8 cellular contexts compared by ENCODE assay signal in the genomic region with DNA sequence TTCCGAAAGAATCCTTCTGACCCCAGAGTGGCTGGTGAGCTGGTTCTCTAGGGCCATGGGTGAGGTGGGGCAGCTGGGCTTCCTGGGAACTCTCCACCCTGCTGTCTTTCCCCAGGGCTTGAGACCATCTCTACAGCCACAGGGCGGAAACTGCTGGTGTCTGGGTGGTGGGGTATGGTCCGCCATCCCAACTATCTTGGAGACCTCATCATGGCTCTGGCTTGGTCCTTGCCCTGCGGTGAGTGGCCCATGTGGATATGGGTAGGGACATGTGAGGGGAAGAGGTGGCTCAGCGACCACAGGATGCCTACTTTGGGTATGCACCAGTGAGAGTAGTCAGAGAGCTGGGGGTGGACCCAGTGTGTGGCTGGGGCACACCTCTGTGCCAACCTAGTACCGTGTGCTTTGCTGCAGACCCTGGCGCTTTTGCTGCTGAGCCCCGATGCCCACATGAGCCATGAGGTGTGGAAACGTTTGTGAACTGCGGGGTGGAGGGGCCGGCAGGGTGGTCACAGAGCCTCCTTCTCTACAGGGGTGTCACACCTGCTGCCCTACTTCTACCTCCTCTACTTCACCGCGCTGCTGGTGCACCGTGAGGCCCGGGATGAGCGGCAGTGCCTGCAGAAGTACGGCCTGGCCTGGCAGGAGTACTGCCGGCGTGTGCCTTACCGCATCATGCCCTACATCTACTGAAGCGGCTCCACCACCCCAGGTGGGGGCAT. TPM values are rescaled to one million over a fixed set of nuclear protein-coding genes. Genes with fewer than 3 reads are reported as not detected.
A peak's percentile ranks its signal among the peaks of the same experiment; 100 is the strongest.
DNase-seq lines count a peak whose midpoint lies in the region; ATAC-seq, FAIRE-seq and TF ChIP-seq lines count a peak whose summit lies in the region.
"Had no signal": no experiment of that assay in that cellular context is flagged by ENCODE, and none has a peak within 500 bp of the region (broad histone marks: within the 10 kb centered on the region; RNA-seq: fewer than 3 reads in every experiment).

No MANE protein-coding gene starts in this region.

- H3K18ac ChIP-seq in H1 (ENCODE audit: extremely low read depth, low read length): no peak overlapping the region

- H3K27ac ChIP-seq in PC-3 (ENCODE audit: low read length) (no peak overlapping the region), H1 (ENCODE audit: low read depth, low read length) (no peak overlapping the region)

- peaks cover 24% of the 10 kb centered on the region for H3K4me1 ChIP-seq in PC-3 (ENCODE audit: insufficient read depth, low read length)
- peaks cover 2 to 24% (median 18%) of the 10 kb centered on the region in 4 experiments for H3K4me1 ChIP-seq in H1 (replicated peaks in 1 of 4; ENCODE audit: control insufficient read depth in 3 of 4, insufficient read depth in 4 of 4, low read length in 3 of 4)

- H3K4me2 ChIP-seq in PC-3 (ENCODE audit: low read length) (peak overlapping the region; percentile 86), H1 (ENCODE audit: insufficient read depth in 1 of 2, low read depth in 2 of 2, low read length in 2 of 2) (peak overlapping the region in 1 of 2 experiments; percentile 80; a peak in 1 of 4 replicates)

- H3K9ac ChIP-seq in PC-3 (ENCODE audit: low read length) (no peak overlapping the region; the same call in 1 of the 2 replicates), H1 (replicated peaks in 1 of 4; ENCODE audit: extremely low read depth in 1 of 4, low read depth in 3 of 4, low read length in 3 of 4) (no peak overlapping the region)

- H3K79me2 ChIP-seq in PC-3 (ENCODE audit: low read length) (peaks cover 33% of the 10 kb centered on the region), H1 (ENCODE audit: control insufficient read depth in 1 of 2, insufficient read depth in 2 of 2, low read length in 2 of 2) (peaks cover 0 to 13% of the 10 kb centered on the region in 2 experiments; a peak in 1 of 4 replicates)

- TF ChIP-seq RAD21 in H1 (IDR thresholded peaks at IDR 0.05 in 1 of 2, conservative IDR thresholded peaks at IDR 0.05 in 1 of 2; ENCODE audit: low read depth in 2 of 2, low read length in 2 of 2): no peak

- H4K20me1 ChIP-seq in PC-3 (ENCODE audit: low read length) (0 out of 2 replicates have a peak, but pooled peaks cover 3% of the 10 kb centered on the region), H1 (replicated peaks in 1 of 2; ENCODE audit: control insufficient read depth in 1 of 2, insufficient read depth in 2 of 2, low read length in 2 of 2) (peaks cover 4 to 14% of the 10 kb centered on the region in 2 experiments)

- TSS peak; percentile 2 for BruUV-seq in PC-3 (replicated peaks; lab: Mats Ljungman, UMichigan)

- H3K56ac ChIP-seq in H1 (replicated peaks; ENCODE audit: insufficient read length, low read depth, low read length): no peak overlapping the region

- H4K8ac ChIP-seq in H1 (ENCODE audit: extremely low read depth, insufficient read depth, low read length): no peak overlapping the region

- no peak overlapping the region for H3K23ac ChIP-seq in H1 (ENCODE audit: insufficient read length)

- H3F3A ChIP-seq in PC-3 (ENCODE audit: low read length, unreplicated experiment): peaks cover 20% of the 10 kb centered on the region

- H2AFZ ChIP-seq in PC-3 (ENCODE audit: low read length) (no peak overlapping the region), H1 (ENCODE audit: low read length) (no peak overlapping the region)

- no peak overlapping the region for H2BK5ac ChIP-seq in H1 (ENCODE audit: low read depth, low read length)

- H3K9me2 ChIP-seq in PC-3 (replicated peaks; ENCODE audit: low read length): no peaks in the 10 kb centered on the region

- no peak overlapping the region for H2BK120ac ChIP-seq in H1 (replicated peaks; ENCODE audit: low read depth, low read length)

- FAIRE-seq in GM12892 (lab: Jason Lieb, UNC) (no peak), H1 (lab: Jason Lieb, UNC) (no peak)

- intact Hi-C loops in PC-3 (cut with micrococcal nuclease): loop anchor here (2.0 kb wide), 3 partner anchors 19 to 139 kb away; partner anchors contain the start of genes CAPN1 and VPS51

- H3K4me1 Mint-ChIP-seq in progenitor cell of endocrine pancreas (ENCODE audit: low read depth): peaks cover 11% of the 10 kb centered on the region

- ATAC-seq in PC-3: no peak
- ATAC-seq in left lobe of liver: no peak

- H3K9me3 Mint-ChIP-seq in progenitor cell of endocrine pancreas (ENCODE audit: low read depth): no peaks in the 10 kb centered on the region

- no peaks in the 10 kb centered on the region for H3K27me3 Mint-ChIP-seq in progenitor cell of endocrine pancreas

- 96% methylated on average over 20 of the region's 21 CpGs; no CpG with 5 or more reads in 1 of the 2 experiments for WGBS in H1 (ENCODE audit: extremely low coverage in 1 of 2, insufficient coverage in 1 of 2, insufficient read length in 1 of 2, insufficient replicate concordance in 2 of 2, low coverage in 1 of 2, low lambda C conversion rate in 2 of 2, missing lambda C conversion rate in 1 of 2), 2 experiments

- H3K27me3 ChIP-seq in PC-3 (ENCODE audit: low read length) (no peaks in the 10 kb centered on the region), H1 (replicated peaks in 1 of 4; ENCODE audit: control insufficient read depth in 3 of 4, extremely low read depth in 1 of 4, insufficient read depth in 3 of 4, low read length in 3 of 4) (no peaks in the 10 kb centered on the region)

- no peak for DNase-seq in GM12892 (ENCODE audit: insufficient read length)
- no peak for DNase-seq in PC-3
- no peak for DNase-seq in H1 (ENCODE audit: low read depth in 1 of 2, low spot score in 2 of 2)
- DNase-seq in progenitor cell of endocrine pancreas (ENCODE audit: low spot score, unreplicated experiment): no peak
- DNase-seq in AG08395 (ENCODE audit: low spot score): no peak
- DNase-seq in left lobe of liver (ENCODE audit: low spot score): no peak
- DNase-seq in NCI-H524 treated with DMSO at 0.1 percent for 48 hours (lab: John Stamatoyannopoulos, UW): no peak
- DNase-seq: NCI-H82 had no signal

- H3K36me3 ChIP-seq in PC-3 (ENCODE audit: low read depth, low read length) (peaks cover 11% of the 10 kb centered on the region), H1 (ENCODE audit: control insufficient read depth in 2 of 4, insufficient read depth in 4 of 4, low read length in 3 of 4) (peaks cover 8 to 27% (median 12%) of the 10 kb centered on the region in 4 experiments; a peak in 7 of 8 replicates)

- H3K9me3 ChIP-seq in PC-3 (ENCODE audit: low read length) (no peaks in the 10 kb centered on the region), H1 (ENCODE audit: insufficient read depth in 2 of 2, low read depth in 1 of 2, low read length in 1 of 2) (no peaks in the 10 kb centered on the region)

- TF ChIP-seq POLR2A in GM12892 (IDR thresholded peaks at IDR 0.05; ENCODE audit: low read depth, low read length) (peak; percentile 62; the same call in 1 of the 2 replicates), H1 (IDR thresholded peaks at IDR 0.05; ENCODE audit: control extremely low read depth in 1 of 2, low read depth in 2 of 2, low read length in 2 of 2) (peak in 1 of 2 experiments; percentile 43; a peak in 1 of 3 replicates)

- H3K36me3 Mint-ChIP-seq in progenitor cell of endocrine pancreas (ENCODE audit: insufficient read depth): peaks cover 11% of the 10 kb centered on the region

- no peak overlapping the region for H2AK5ac ChIP-seq in H1 (ENCODE audit: low read depth, low read length)

- H4K91ac ChIP-seq in H1 (replicated peaks; ENCODE audit: insufficient read length, low read length): peak overlapping the region; percentile 17

- POLR2A ChIA-PET in PC-3 (lab: Charles Lee; ENCODE audit: unreplicated experiment): no interaction called here
- POLR2A ChIA-PET in H1 (lab: Charles Lee; ENCODE audit: partially characterized antibody): interaction anchor here (0.8 to 17.4 kb wide), 15 partner anchors 8 to 371 kb away, joined by 3 to 305 read pairs (median 5); partner anchors contain the start of genes ARL2, CAPN1, MAP4K2 and RASGRP2

- no peak overlapping the region for H3K14ac ChIP-seq in H1 (ENCODE audit: insufficient read length)

- H3K4me3 Mint-ChIP-seq in progenitor cell of endocrine pancreas (ENCODE audit: low read depth): peak overlapping the region; percentile 86

- no peak overlapping the region for H4K5ac ChIP-seq in H1 (ENCODE audit: insufficient read length, low read depth, low read length)

- CTCF ChIA-PET in PC-3 (lab: Charles Lee) (no interaction called here), H1 (lab: Charles Lee; ENCODE audit: partially characterized antibody) (interaction anchor here (1.2 kb wide), 1 partner anchor 37 kb away, joined by 3 read pairs; no protein-coding TSS in a partner anchor)

- H3K4ac ChIP-seq in H1 (replicated peaks; ENCODE audit: insufficient read length, low read depth, low read length): no peak overlapping the region

- H3K79me1 ChIP-seq in H1 (ENCODE audit: low read depth, low read length): peaks cover 8% of the 10 kb centered on the region

- no peak overlapping the region for H2BK12ac ChIP-seq in H1 (ENCODE audit: low read depth, low read length)

- peak overlapping the region; percentile 33 for H3K27ac Mint-ChIP-seq in progenitor cell of endocrine pancreas

- TF ChIP-seq EP300 in H1 (IDR thresholded peaks at IDR 0.05; ENCODE audit: borderline replicate concordance in 1 of 2, low read depth in 2 of 2, low read length in 2 of 2): no peak

- H2BK15ac ChIP-seq in H1 (ENCODE audit: low read length): peak overlapping the region; percentile 50; the same call in 1 of the 2 replicates

- H3K4me3 ChIP-seq in PC-3 (ENCODE audit: low read length) (peak overlapping the region; percentile 77), H1 (ENCODE audit: extremely low read depth in 1 of 4, insufficient read depth in 2 of 4, low read depth in 3 of 4, low read length in 4 of 4) (no peak overlapping the region)

- no peak overlapping the region for H2BK20ac ChIP-seq in H1 (ENCODE audit: low read length)

- H3K23me2 ChIP-seq in H1 (ENCODE audit: low read depth, low read length): peaks cover 17% of the 10 kb centered on the region; the same call in 1 of the 2 replicates

- no peak for TF ChIP-seq CTCF in PC-3 (conservative IDR thresholded peaks at IDR 0.05; ENCODE audit: low read depth, low read length)
- no peak for TF ChIP-seq CTCF in H1 (IDR thresholded peaks at IDR 0.05; ENCODE audit: control extremely low read depth in 1 of 3, insufficient read depth in 1 of 3, low read depth in 1 of 3, low read length in 3 of 3)
- no peak for TF ChIP-seq CTCF in progenitor cell of endocrine pancreas (IDR thresholded peaks at IDR 0.05; ENCODE audit: unreplicated experiment)

RNA-seq across cellular contexts. Expression of gene ZNHIT2, which starts 2.0 kb away (rescaled TPM):
- 0.53 TPM for polyA plus RNA-seq in GM12892 (2012; ENCODE audit: missing spikeins)
- total RNA-seq in PC-3 (2014; rRNA removed) (48.2 and 59.0 TPM in 2 replicates), progenitor cell of endocrine pancreas (10.5 and 11.8 TPM in 2 replicates), left lobe of liver (8.8 TPM)
- 13.0 and 14.8 TPM in 2 replicates for total RNA-seq in H1 (2021; fragmentation: NEBNext Ultra II Directional; extraction: Animal tissue kit (Norgen Biotek cat#: 25700))
- polyA plus RNA-seq in H1 (2011; rRNA removed): 16.1 and 23.4 TPM in 2 replicates
- 13.9 TPM for polyA plus RNA-seq in H1 (2011; cell fraction: cytosol; rRNA removed)
- polyA plus RNA-seq in H1 (2011; cell fraction: nucleus; rRNA removed): 12.5 TPM
- 6.3 to 11.6 TPM (median 10.7 TPM) in 4 replicates for polyA plus RNA-seq in H1 (2012, experiment 1 of 2)
- polyA plus RNA-seq in H1 (2012, experiment 2 of 2): 12.3 TPM
- 6.8 TPM for polyA plus RNA-seq in H1 (2013, experiment 1 of 2)
- 7.0 TPM for polyA plus RNA-seq in H1 (2013, experiment 2 of 2)
- polyA minus RNA-seq in H1 (2011; rRNA and poly(A)+ RNA removed): 1.8 and 1.9 TPM in 2 replicates
- 9.0 TPM for polyA minus RNA-seq in H1 (2011; cell fraction: cytosol; rRNA and poly(A)+ RNA removed)
- 14.0 TPM for polyA minus RNA-seq in H1 (2011; cell fraction: nucleus; rRNA and poly(A)+ RNA removed)

RNA-seq across cellular contexts. Expression of gene TM7SF2, which starts 3.9 kb away (rescaled TPM):
- 13.1 TPM for polyA plus RNA-seq in GM12892 (2012; ENCODE audit: missing spikeins)
- total RNA-seq in PC-3 (2014; rRNA removed) (38.4 and 44.2 TPM in 2 replicates), progenitor cell of endocrine pancreas (123 and 124 TPM in 2 replicates), left lobe of liver (97.6 TPM)
- total RNA-seq in H1 (2021; fragmentation: NEBNext Ultra II Directional; extraction: Animal tissue kit (Norgen Biotek cat#: 25700)): 40.1 and 42.4 TPM in 2 replicates
- polyA plus RNA-seq in H1 (2011; rRNA removed): 96.0 and 141 TPM in 2 replicates
- polyA plus RNA-seq in H1 (2011; cell fraction: cytosol; rRNA removed): 91.8 TPM
- 166 TPM for polyA plus RNA-seq in H1 (2011; cell fraction: nucleus; rRNA removed)
- polyA plus RNA-seq in H1 (2012, experiment 1 of 2): 34.5 to 52.8 TPM (median 48.8 TPM) in 4 replicates
- 89.3 TPM for polyA plus RNA-seq in H1 (2012, experiment 2 of 2)
- polyA plus RNA-seq in H1 (2013, experiment 1 of 2): 55.6 TPM
- polyA plus RNA-seq in H1 (2013, experiment 2 of 2): 68.0 TPM
- 71.7 and 87.3 TPM in 2 replicates for polyA minus RNA-seq in H1 (2011; rRNA and poly(A)+ RNA removed)
- 47.7 TPM for polyA minus RNA-seq in H1 (2011; cell fraction: cytosol; rRNA and poly(A)+ RNA removed)
- 73.1 TPM for polyA minus RNA-seq in H1 (2011; cell fraction: nucleus; rRNA and poly(A)+ RNA removed)

RNA-seq across cellular contexts. Expression of gene FAU, which starts 6.4 kb away (rescaled TPM):
- polyA plus RNA-seq in GM12892 (2012; ENCODE audit: missing spikeins): 1,538 TPM
- total RNA-seq in PC-3 (2014; rRNA removed): 1,119 and 1,157 TPM in 2 replicates
- 860 and 896 TPM in 2 replicates for total RNA-seq in H1 (2021; fragmentation: NEBNext Ultra II Directional; extraction: Animal tissue kit (Norgen Biotek cat#: 25700))
- 826 and 846 TPM in 2 replicates for polyA plus RNA-seq in H1 (2011; rRNA removed)
- polyA plus RNA-seq in H1 (2011; cell fraction: cytosol; rRNA removed): 897 TPM
- 555 TPM for polyA plus RNA-seq in H1 (2011; cell fraction: nucleus; rRNA removed)
- 843 to 1,282 TPM (median 1,178 TPM) in 4 replicates for polyA plus RNA-seq in H1 (2012, experiment 1 of 2)
- polyA plus RNA-seq in H1 (2012, experiment 2 of 2): 2,110 TPM
- polyA plus RNA-seq in H1 (2013, experiment 1 of 2): 1,557 TPM
- 1,524 TPM for polyA plus RNA-seq in H1 (2013, experiment 2 of 2)
- 121 and 136 TPM in 2 replicates for polyA minus RNA-seq in H1 (2011; rRNA and poly(A)+ RNA removed)
- 312 TPM for polyA minus RNA-seq in H1 (2011; cell fraction: cytosol; rRNA and poly(A)+ RNA removed)
- 266 TPM for polyA minus RNA-seq in H1 (2011; cell fraction: nucleus; rRNA and poly(A)+ RNA removed)
- 607 and 611 TPM in 2 replicates for total RNA-seq in progenitor cell of endocrine pancreas
- total RNA-seq in left lobe of liver: 430 TPM

RNA-seq across cellular contexts. Expression of gene MRPL49, which starts 6.6 kb away (rescaled TPM):
- polyA plus RNA-seq in GM12892 (2012; ENCODE audit: missing spikeins): 42.1 TPM
- 163 and 183 TPM in 2 replicates for total RNA-seq in PC-3 (2014; rRNA removed)
- total RNA-seq in H1 (2021; fragmentation: NEBNext Ultra II Directional; extraction: Animal tissue kit (Norgen Biotek cat#: 25700)): 54.0 and 55.3 TPM in 2 replicates
- 77.8 and 84.8 TPM in 2 replicates for polyA plus RNA-seq in H1 (2011; rRNA removed)
- 87.2 TPM for polyA plus RNA-seq in H1 (2011; cell fraction: cytosol; rRNA removed)
- polyA plus RNA-seq in H1 (2011; cell fraction: nucleus; rRNA removed): 46.9 TPM
- polyA plus RNA-seq in H1 (2012, experiment 1 of 2): 45.0 to 56.6 TPM (median 54.3 TPM) in 4 replicates
- 69.2 TPM for polyA plus RNA-seq in H1 (2012, experiment 2 of 2)
- polyA plus RNA-seq in H1 (2013, experiment 1 of 2): 32.4 TPM
- 33.1 TPM for polyA plus RNA-seq in H1 (2013, experiment 2 of 2)
- 43.9 and 53.8 TPM in 2 replicates for polyA minus RNA-seq in H1 (2011; rRNA and poly(A)+ RNA removed)
- 20.7 TPM for polyA minus RNA-seq in H1 (2011; cell fraction: cytosol; rRNA and poly(A)+ RNA removed)
- 27.8 TPM for polyA minus RNA-seq in H1 (2011; cell fraction: nucleus; rRNA and poly(A)+ RNA removed)
- 38.8 and 39.6 TPM in 2 replicates for total RNA-seq in progenitor cell of endocrine pancreas
- total RNA-seq in left lobe of liver: 31.3 TPM

RNA-seq across cellular contexts. Expression of gene SYVN1, which starts 18.8 kb away (rescaled TPM):
- polyA plus RNA-seq in GM12892 (2012; ENCODE audit: missing spikeins): 19.7 TPM
- total RNA-seq in PC-3 (2014; rRNA removed) (22.3 and 33.2 TPM in 2 replicates), progenitor cell of endocrine pancreas (48.4 and 49.0 TPM in 2 replicates), left lobe of liver (110 TPM)
- total RNA-seq in H1 (2021; fragmentation: NEBNext Ultra II Directional; extraction: Animal tissue kit (Norgen Biotek cat#: 25700)): 29.4 and 34.0 TPM in 2 replicates
- 27.8 and 37.5 TPM in 2 replicates for polyA plus RNA-seq in H1 (2011; rRNA removed)
- 11.3 TPM for polyA plus RNA-seq in H1 (2011; cell fraction: cytosol; rRNA removed)
- 58.4 TPM for polyA plus RNA-seq in H1 (2011; cell fraction: nucleus; rRNA removed)
- 22.3 to 33.8 TPM (median 27.7 TPM) in 4 replicates for polyA plus RNA-seq in H1 (2012, experiment 1 of 2)
- polyA plus RNA-seq in H1 (2012, experiment 2 of 2): 22.8 TPM
- 35.6 TPM for polyA plus RNA-seq in H1 (2013, experiment 1 of 2)
- 34.9 TPM for polyA plus RNA-seq in H1 (2013, experiment 2 of 2)
- polyA minus RNA-seq in H1 (2011; rRNA and poly(A)+ RNA removed): 62.1 and 66.3 TPM in 2 replicates
- 13.3 TPM for polyA minus RNA-seq in H1 (2011; cell fraction: cytosol; rRNA and poly(A)+ RNA removed)
- 22.0 TPM for polyA minus RNA-seq in H1 (2011; cell fraction: nucleus; rRNA and poly(A)+ RNA removed)
